In genomic region chr21:32520885-32521735, GRCh38 we compare ENCODE assay signal across 9 cellular contexts.
DNase-seq lines count a peak whose midpoint lies in the region; ATAC-seq, FAIRE-seq and TF ChIP-seq lines count a peak whose summit lies in the region.
"Had no signal": no experiment of that assay in that cellular context is flagged by ENCODE, and none has a peak within 500 bp of the region (broad histone marks: within the 10 kb centered on the region; RNA-seq: fewer than 3 reads in every experiment).

No MANE protein-coding gene starts in this region.

- H3K27ac ChIP-seq in H1 (ENCODE audit: low read depth, low read length) (no peak overlapping the region), muscle layer of duodenum (ENCODE audit: low read length) (peak overlapping the region; percentile 35), neuronal stem cell (replicated peaks; ENCODE audit: low read length) (no peak overlapping the region)

- H3K9me3 ChIP-seq in H1 (ENCODE audit: insufficient read depth in 2 of 2, low read depth in 1 of 2, low read length in 1 of 2) (no peaks in the 10 kb centered on the region), muscle layer of duodenum (ENCODE audit: control insufficient read depth in 1 of 2, low read length in 2 of 2) (no peaks in the 10 kb centered on the region), neuronal stem cell (replicated peaks in 1 of 2; ENCODE audit: control insufficient read depth in 2 of 2, insufficient read depth in 1 of 2, low read depth in 1 of 2, low read length in 2 of 2) (no peaks in the 10 kb centered on the region)

- no peak overlapping the region for H2BK20ac ChIP-seq in H1 (ENCODE audit: low read length)

- 0 out of 2 replicates have a peak overlapping the region, but pooled peaks have one; percentile 75 for H2BK12ac ChIP-seq in H1 (ENCODE audit: low read depth, low read length)
- no peak overlapping the region for H2BK12ac ChIP-seq in neuronal stem cell (ENCODE audit: low read length)

- FAIRE-seq in H1 (lab: Jason Lieb, UNC), result no peak
- FAIRE-seq: GM18507 had no signal

- no peak for TF ChIP-seq POLR2A in H1 (IDR thresholded peaks at IDR 0.05; ENCODE audit: control extremely low read depth in 1 of 2, low read depth in 2 of 2, low read length in 2 of 2)

- peaks cover 0 to 18% (median 7%) of the 10 kb centered on the region in 4 experiments; a peak in 5 of 7 replicates for H3K4me1 ChIP-seq in H1 (replicated peaks in 1 of 4; ENCODE audit: control insufficient read depth in 3 of 4, insufficient read depth in 4 of 4, low read length in 3 of 4)
- peaks cover 0 to 9% of the 10 kb centered on the region in 2 donors for H3K4me1 ChIP-seq in muscle layer of duodenum (ENCODE audit: control insufficient read depth in 1 of 2, insufficient read depth in 2 of 2, low read length in 2 of 2)
- peaks cover 7 to 9% of the 10 kb centered on the region in 2 donors for H3K4me1 ChIP-seq in neuronal stem cell (ENCODE audit: control insufficient read depth in 2 of 2, insufficient read depth in 1 of 2, low read depth in 1 of 2, low read length in 2 of 2)

- no peak overlapping the region for H3K14ac ChIP-seq in H1 (ENCODE audit: insufficient read length)
- no peak overlapping the region for H3K14ac ChIP-seq in neuronal stem cell (ENCODE audit: low read length)

- H3K27me3 ChIP-seq in H1 (replicated peaks in 1 of 4; ENCODE audit: control insufficient read depth in 3 of 4, extremely low read depth in 1 of 4, insufficient read depth in 3 of 4, low read length in 3 of 4) (no peaks in the 10 kb centered on the region), muscle layer of duodenum (ENCODE audit: low read depth, low read length) (no peaks in the 10 kb centered on the region), neuronal stem cell (ENCODE audit: control insufficient read depth in 3 of 3, insufficient read depth in 3 of 3, low read depth in 1 of 3, low read length in 3 of 3) (peaks cover 0 to 9% (median 0%) of the 10 kb centered on the region in 3 experiments)

- ATAC-seq in GM18502 (IDR thresholded peaks at IDR 0.05; ENCODE audit: poor library complexity, unreplicated experiment) (no peak), GM21737 (IDR thresholded peaks at IDR 0.05; ENCODE audit: unreplicated experiment) (no peak)

- H3K9ac ChIP-seq in H1 (replicated peaks in 1 of 4; ENCODE audit: extremely low read depth in 1 of 4, low read depth in 3 of 4, low read length in 3 of 4) (no peak overlapping the region), neuronal stem cell (ENCODE audit: low read depth, low read length, poor library complexity) (no peak overlapping the region)

- H3K23ac ChIP-seq in H1 (ENCODE audit: insufficient read length) (no peak overlapping the region), neuronal stem cell (ENCODE audit: low read depth, low read length, poor library complexity) (no peak overlapping the region)

- no peaks in the 10 kb centered on the region for H4K20me1 ChIP-seq in H1 (replicated peaks in 1 of 2; ENCODE audit: control insufficient read depth in 1 of 2, insufficient read depth in 2 of 2, low read length in 2 of 2)

- WGBS in H1 (ENCODE audit: extremely low coverage in 1 of 2, insufficient coverage in 1 of 2, insufficient read length in 1 of 2, insufficient replicate concordance in 2 of 2, low coverage in 1 of 2, low lambda C conversion rate in 2 of 2, missing lambda C conversion rate in 1 of 2), 2 experiments, result 92% methylated on average over 14 of the region's 14 CpGs; no CpG with 5 or more reads in 1 of the 2 experiments
- no CpG with 5 or more reads among the region's 14 CpGs for WGBS in neuronal stem cell (ENCODE audit: extremely low coverage in 2 of 2, insufficient read length in 2 of 2, insufficient replicate concordance in 1 of 2), 2 donors

- H4K5ac ChIP-seq in H1 (ENCODE audit: insufficient read length, low read depth, low read length), result no peak overlapping the region

- no peak for TF ChIP-seq CTCF in H1 (IDR thresholded peaks at IDR 0.05; ENCODE audit: control extremely low read depth in 1 of 3, insufficient read depth in 1 of 3, low read depth in 1 of 3, low read length in 3 of 3)

- no peak overlapping the region for H3K56ac ChIP-seq in H1 (replicated peaks; ENCODE audit: insufficient read length, low read depth, low read length)

- H2BK15ac ChIP-seq in H1 (ENCODE audit: low read length), result peak overlapping the region; percentile 81; the same call in 1 of the 2 replicates
- no peak overlapping the region for H2BK15ac ChIP-seq in neuronal stem cell (ENCODE audit: low read length)

- H3K79me1 ChIP-seq in H1 (ENCODE audit: low read depth, low read length), result no peaks in the 10 kb centered on the region; the same call in 1 of the 2 replicates
- H3K79me1 ChIP-seq in neuronal stem cell (ENCODE audit: low read depth, low read length), result no peaks in the 10 kb centered on the region

- H3K23me2 ChIP-seq in H1 (ENCODE audit: low read depth, low read length), result no peaks in the 10 kb centered on the region; the same call in 1 of the 2 replicates

- no peak overlapping the region for H2BK120ac ChIP-seq in H1 (replicated peaks; ENCODE audit: low read depth, low read length)
- H2BK120ac ChIP-seq in neuronal stem cell (ENCODE audit: low read depth, low read length), result no peak overlapping the region

- no peaks in the 10 kb centered on the region for H3K79me2 ChIP-seq in H1 (ENCODE audit: control insufficient read depth in 1 of 2, insufficient read depth in 2 of 2, low read length in 2 of 2)

- H3K4me3 ChIP-seq in H1 (ENCODE audit: extremely low read depth in 1 of 4, insufficient read depth in 2 of 4, low read depth in 3 of 4, low read length in 4 of 4) (no peak overlapping the region), muscle layer of duodenum (ENCODE audit: low read depth in 1 of 2, low read length in 2 of 2) (no peak overlapping the region), neuronal stem cell (ENCODE audit: low read length in 2 of 2) (no peak overlapping the region)

- CTCF ChIA-PET in H1 (lab: Charles Lee; ENCODE audit: partially characterized antibody), result interaction anchor here (0.6 to 1.6 kb wide), 5 partner anchors 12 to 119 kb away, joined by 3 to 5 read pairs (median 4); no protein-coding TSS in a partner anchor

- no peak for TF ChIP-seq EP300 in H1 (IDR thresholded peaks at IDR 0.05; ENCODE audit: borderline replicate concordance in 1 of 2, low read depth in 2 of 2, low read length in 2 of 2)

- H2AFZ ChIP-seq in H1 (ENCODE audit: low read length), result no peak overlapping the region
- no peak overlapping the region for H2AFZ ChIP-seq in neuronal stem cell (ENCODE audit: low read length)

- no peak overlapping the region for H3K18ac ChIP-seq in H1 (ENCODE audit: extremely low read depth, low read length)
- H3K18ac ChIP-seq in neuronal stem cell (ENCODE audit: low read length), result no peak overlapping the region

- TF ChIP-seq RAD21 in H1 (IDR thresholded peaks at IDR 0.05 in 1 of 2, conservative IDR thresholded peaks at IDR 0.05 in 1 of 2; ENCODE audit: low read depth in 2 of 2, low read length in 2 of 2), result no peak

- H3K4me2 ChIP-seq in H1 (ENCODE audit: insufficient read depth in 1 of 2, low read depth in 2 of 2, low read length in 2 of 2) (no peak overlapping the region), neuronal stem cell (ENCODE audit: insufficient read depth, low read length, poor library complexity, severe bottlenecking) (no peak overlapping the region)

- H3K4ac ChIP-seq in H1 (replicated peaks; ENCODE audit: insufficient read length, low read depth, low read length) (no peak overlapping the region), neuronal stem cell (ENCODE audit: low read length) (no peak overlapping the region)

- POLR2A ChIA-PET in H1 (lab: Charles Lee; ENCODE audit: partially characterized antibody), result interaction anchor here (0.9 to 1.2 kb wide), 2 partner anchors 38 to 40 kb away, joined by 3 to 4 read pairs; no protein-coding TSS in a partner anchor

- H4K8ac ChIP-seq in H1 (ENCODE audit: extremely low read depth, insufficient read depth, low read length), result no peak overlapping the region
- no peak overlapping the region for H4K8ac ChIP-seq in neuronal stem cell (ENCODE audit: low read depth, low read length)

- DNase-seq in DMS 273 treated with DMSO at 0.1 percent for 48 hours (lab: John Stamatoyannopoulos, UW) (peak; percentile 23), NOMO-1 treated with dmso at 0.1 percent for 144 hours (lab: John Stamatoyannopoulos, UW; ENCODE audit: unreplicated experiment) (peak; percentile 68), H1 (ENCODE audit: low read depth in 1 of 2, low spot score in 2 of 2) (no peak), activated T-cell treated with anti-CD3 and anti-CD28 coated beads for 4 hours (no peak), neuronal stem cell (ENCODE audit: low spot score) (no peak)

- H3K36me3 ChIP-seq in H1 (ENCODE audit: control insufficient read depth in 2 of 4, insufficient read depth in 4 of 4, low read length in 3 of 4) (no peaks in the 10 kb centered on the region), muscle layer of duodenum (ENCODE audit: control insufficient read depth in 1 of 2, insufficient read depth in 2 of 2, low read length in 2 of 2) (no peaks in the 10 kb centered on the region), neuronal stem cell (replicated peaks in 1 of 2; ENCODE audit: control insufficient read depth in 2 of 2, insufficient read depth in 2 of 2, low read length in 2 of 2) (no peaks in the 10 kb centered on the region)

- H2AK5ac ChIP-seq in H1 (ENCODE audit: low read depth, low read length), result 0 out of 2 replicates have a peak overlapping the region, but pooled peaks have one; percentile 65
- no peak overlapping the region for H2AK5ac ChIP-seq in neuronal stem cell (ENCODE audit: low read depth, low read length)

- H2BK5ac ChIP-seq in H1 (ENCODE audit: low read depth, low read length), result peak overlapping the region; percentile 21; the same call in 1 of the 2 replicates
- H2BK5ac ChIP-seq in neuronal stem cell (ENCODE audit: low read length), result no peak overlapping the region

- no peak overlapping the region for H4K91ac ChIP-seq in H1 (replicated peaks; ENCODE audit: insufficient read length, low read length)
- H4K91ac ChIP-seq in neuronal stem cell (ENCODE audit: low read depth, low read length, poor library complexity), result no peak overlapping the region

TF ChIP-seq in H1, 55 proteins besides CTCF, POLR2A, EP300 and RAD21:
- TF ChIP-seq SAP30 (IDR thresholded peaks at IDR 0.05; ENCODE audit: insufficient read depth, insufficient replicate concordance, low read length) (no peak), CHD1 (IDR thresholded peaks at IDR 0.05; ENCODE audit: low read depth, low read length) (no peak)
TF ChIP-seq in H1: peak in this region for 0.

Comparison
In these comparisons a context has a peak if more than half of its experiments do, and no peak if none do; other contexts are left out.
1. DNase-seq: peak in DMS 273 treated with DMSO at 0.1 percent for 48 hours (single experiment) and NOMO-1 treated with dmso at 0.1 percent for 144 hours (single experiment); none in H1 (0 of 2), activated T-cell treated with anti-CD3 and anti-CD28 coated beads for 4 hours (single experiment) and neuronal stem cell (single experiment).